In the genomic region with DNA sequence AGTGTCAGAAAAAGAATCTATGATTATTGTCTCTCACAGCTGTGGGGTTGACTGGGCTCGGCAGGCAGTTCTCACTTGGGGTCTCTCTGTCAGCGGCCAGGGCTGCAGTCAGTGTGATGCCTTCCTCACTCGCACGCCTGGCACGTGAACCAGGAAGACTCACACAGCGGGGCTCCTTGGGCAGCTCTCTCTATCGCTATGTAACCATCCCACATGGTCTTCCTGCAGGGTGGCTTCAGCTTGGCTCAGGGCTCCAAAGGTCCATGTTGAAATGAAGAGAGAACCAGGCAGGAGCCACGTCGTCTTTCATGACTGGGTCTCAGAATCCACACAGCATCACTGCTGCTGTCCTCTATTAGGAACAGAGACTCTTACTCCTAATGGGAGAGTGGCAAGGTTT, we compare ENCODE assay signal across 20 cellular contexts. TPM values are rescaled to one million over a fixed set of nuclear protein-coding genes. Genes with fewer than 3 reads are reported as not detected.
DNase-seq lines count a peak whose midpoint lies in the region; ATAC-seq, FAIRE-seq and TF ChIP-seq lines count a peak whose summit lies in the region.
"Had no signal": no experiment of that assay in that cellular context is flagged by ENCODE, and none has a peak within 500 bp of the region (broad histone marks: within the 10 kb centered on the region; RNA-seq: fewer than 3 reads in every experiment).

No MANE protein-coding gene starts in this region.

- H3K4me3 Mint-ChIP-seq in activated T-cell treated with anti-CD3 and anti-CD28 coated beads, Interleukin-2, amount 50 U/mL, for 24 hours, result no peak overlapping the region
- H3K4me3 Mint-ChIP-seq: B cell; CD8-positive, alpha-beta T cell; GM23338 had no signal

- WGBS in HepG2 (ENCODE audit: low lambda C conversion rate), result 78% methylated on average over 9 of the region's 9 CpGs

- TF ChIP-seq EP300 in HepG2 (IDR thresholded peaks at IDR 0.05; ENCODE audit: low read depth in 2 of 2, low read length in 2 of 2), result no peak
- no peak for TF ChIP-seq EP300 in HepG2 (CRISPR knock-in tag; IDR thresholded peaks at IDR 0.05; ENCODE audit: borderline replicate concordance)

- no peak overlapping the region for H3K4me2 ChIP-seq in HepG2 (ENCODE audit: low read depth, low read length)
- H3K4me2 ChIP-seq: GM23338 had no signal

- H3K4me1 Mint-ChIP-seq in activated T-cell treated with anti-CD3 and anti-CD28 coated beads, Interleukin-2, amount 50 U/mL, for 24 hours (ENCODE audit: low read depth), result no peaks in the 10 kb centered on the region
- H3K4me1 Mint-ChIP-seq: B cell, GM23338 had no signal

- TF ChIP-seq POLR2A in HepG2 (IDR thresholded peaks at IDR 0.05; ENCODE audit: insufficient read depth in 1 of 2, low read depth in 2 of 2, low read length in 2 of 2), result no peak

- no peak overlapping the region for H3K4me3 ChIP-seq in HepG2 (replicated peaks in 1 of 3; ENCODE audit: insufficient read depth in 1 of 3, low read depth in 2 of 3, low read length in 3 of 3)
- no peak overlapping the region for H3K4me3 ChIP-seq in left lung
- H3K4me3 ChIP-seq: BLaER1 treated with 17β-estradiol and CSF1 and Interleukin-3, amounts not matched to agents 10 nM and 100 nM; GM23338 had no signal

- no peak overlapping the region for H3K9ac ChIP-seq in HepG2 (ENCODE audit: insufficient read depth, low read depth, low read length)
- H3K9ac ChIP-seq: BLaER1 treated with 17β-estradiol and CSF1 and Interleukin-3, amounts not matched to agents 10 nM and 100 nM had no signal

- H3K9me3 ChIP-seq in HepG2 (ENCODE audit: low read length) (no peaks in the 10 kb centered on the region), left lung (peaks cover 0 to 5% of the 10 kb centered on the region in 2 donors)

- H3K27ac ChIP-seq in HepG2 (ENCODE audit: extremely low read length, insufficient read depth, low read length) (no peak overlapping the region), left lung (no peak overlapping the region)
- H3K27ac ChIP-seq: BLaER1 treated with 17β-estradiol and CSF1 and Interleukin-3, amounts not matched to agents 10 nM and 100 nM; HL-60 had no signal

- no peaks in the 10 kb centered on the region for H3K36me3 Mint-ChIP-seq in activated T-cell treated with anti-CD3 and anti-CD28 coated beads, Interleukin-2, amount 50 U/mL, for 24 hours (ENCODE audit: low read depth)
- H3K36me3 Mint-ChIP-seq: CD8-positive, alpha-beta T cell had no signal

- DNase-seq in G401 (ENCODE audit: low spot score) (peak; percentile 69), cerebellar cortex (ENCODE audit: low spot score) (peak; percentile 60), HepG2 (ENCODE audit: low spot score) (no peak), DMS79 (lab: John Stamatoyannopoulos, UW) (no peak), left lung (no peak)
- DNase-seq in activated T-cell treated with anti-CD3 and anti-CD28 coated beads, Interleukin-2, amount 50 U/mL, for 24 hours, result no peak
- DNase-seq: 8988T; Calu3; CD8-positive, alpha-beta T cell; GDM1; HCEC 1CT; IMR-90 had no signal

- no peak overlapping the region for H3K27ac Mint-ChIP-seq in activated T-cell treated with anti-CD3 and anti-CD28 coated beads, Interleukin-2, amount 50 U/mL, for 24 hours
- H3K27ac Mint-ChIP-seq: B cell; CD8-positive, alpha-beta T cell; GM23338 had no signal

- H3K36me3 ChIP-seq in HepG2 (replicated peaks in 1 of 2; ENCODE audit: control insufficient read depth in 1 of 2, insufficient read depth in 2 of 2, low read length in 2 of 2), result no peaks in the 10 kb centered on the region
- H3K36me3 ChIP-seq in left lung, result no peaks in the 10 kb centered on the region
- H3K36me3 ChIP-seq: BLaER1 treated with 17β-estradiol and CSF1 and Interleukin-3, amounts not matched to agents 10 nM and 100 nM had no signal

- no peak overlapping the region for H2AFZ ChIP-seq in HepG2 (ENCODE audit: low read length)
- H2AFZ ChIP-seq: GM23338 had no signal

- TF ChIP-seq RAD21 in HepG2 (CRISPR knock-in tag; IDR thresholded peaks at IDR 0.05), result no peak

- H4K20me1 ChIP-seq in HepG2 (ENCODE audit: insufficient read depth, low read length), result no peaks in the 10 kb centered on the region
- H4K20me1 ChIP-seq: BLaER1 treated with 17β-estradiol and CSF1 and Interleukin-3, amounts not matched to agents 10 nM and 100 nM had no signal

- POLR2A ChIA-PET in HepG2 (lab: Yijun Ruan, JAX), result no interaction called here

- H3K27me3 ChIP-seq in HepG2 (ENCODE audit: control insufficient read depth in 1 of 2, insufficient read depth in 2 of 2, low read length in 2 of 2) (no peaks in the 10 kb centered on the region), left lung (no peaks in the 10 kb centered on the region)
- H3K27me3 ChIP-seq: BLaER1 treated with 17β-estradiol and CSF1 and Interleukin-3, amounts not matched to agents 10 nM and 100 nM had no signal

- peaks cover 4% of the 10 kb centered on the region for H3K9me3 Mint-ChIP-seq in activated T-cell treated with anti-CD3 and anti-CD28 coated beads, Interleukin-2, amount 50 U/mL, for 24 hours
- H3K9me3 Mint-ChIP-seq: GM23338 had no signal

- H3K27me3 Mint-ChIP-seq in activated T-cell treated with anti-CD3 and anti-CD28 coated beads, Interleukin-2, amount 50 U/mL, for 24 hours, result no peaks in the 10 kb centered on the region
- H3K27me3 Mint-ChIP-seq: B cell had no signal

- in situ Hi-C loops in G401 (cut with HindIII; ENCODE audit: low sequenced_read_pairs), result no loop called here
- in situ Hi-C loops in HepG2 (cut with HindIII; ENCODE audit: extremely low pct_ligation_motif_present, low pct_unique_long_range_greater_than_20kb), result no loop called here

- no TSS peak for BruUV-seq in HepG2 (replicated peaks; lab: Mats Ljungman, UMichigan)

- intact Hi-C loops in HepG2 (cut with micrococcal nuclease; ENCODE audit: unreplicated experiment), result no loop called here
- intact Hi-C loops in left lung (cut with DNase I), result no loop called here

- no peaks in the 10 kb centered on the region for H3K79me2 ChIP-seq in HepG2 (ENCODE audit: insufficient read depth, low read length)

- CTCF ChIA-PET in HepG2 (lab: Yijun Ruan, JAX; ENCODE audit: low intra/inter-chr PET ratio, low total read pairs), result no interaction called here

- TF ChIP-seq CTCF in HepG2 (CRISPR knock-in tag; IDR thresholded peaks at IDR 0.05) (no peak), left lung (IDR thresholded peaks at IDR 0.05) (no peak)

- no peak for FAIRE-seq in HepG2 (lab: Jason Lieb, UNC)
- FAIRE-seq: GM12892, GM18507, H54 had no signal

- ATAC-seq in HepG2 (peak; percentile 43), GM19395 (IDR thresholded peaks at IDR 0.05; ENCODE audit: unreplicated experiment) (no peak), left lung (no peak)
- ATAC-seq: CD8-positive, alpha-beta T cell; GM23338 had no signal

- H3K4me1 ChIP-seq in HepG2 (ENCODE audit: insufficient read depth, low read length) (peaks cover 15% of the 10 kb centered on the region), left lung (peaks cover 0 to 4% of the 10 kb centered on the region in 2 donors)

TF ChIP-seq in HepG2, 621 proteins besides CTCF, POLR2A, EP300 and RAD21 (continues in another document):
- TF ChIP-seq ZNF558 (CRISPR knock-in tag; IDR thresholded peaks at IDR 0.05; ENCODE audit: borderline replicate concordance), result no peak
- no peak for TF ChIP-seq NFIC (IDR thresholded peaks at IDR 0.05; ENCODE audit: low read length)
- TF ChIP-seq GATA4 (IDR thresholded peaks at IDR 0.05; ENCODE audit: borderline replicate concordance, low read depth), result no peak

RNA-seq across cellular contexts. Expression of a gene that starts 30.6 kb away (rescaled TPM):
- total RNA-seq in G401 (2014; rRNA removed; shearing (Covaris generic)), result 2.8 and 3.6 TPM in 2 replicates
- total RNA-seq in HepG2 (2016; rRNA removed; fragmentation: Illumina TruSeq; extraction: Trizol), result 24.4 and 39.6 TPM in 2 replicates
- 7.9 and 8.9 TPM in 2 replicates for total RNA-seq in HepG2 (2016; cell fraction: cytosol; rRNA removed; fragmentation: Illumina TruSeq; extraction: Trizol; ENCODE audit: low read depth)
- total RNA-seq in HepG2 (2016; cell fraction: insoluble cytoplasmic fraction; rRNA removed; fragmentation: Illumina TruSeq; extraction: Trizol), result 19.9 and 39.6 TPM in 2 replicates
- 15.6 and 16.1 TPM in 2 replicates for total RNA-seq in HepG2 (2016; cell fraction: membrane; rRNA removed; fragmentation: Illumina TruSeq; extraction: Trizol)
- 34.0 and 41.6 TPM in 2 replicates for total RNA-seq in HepG2 (2016; cell fraction: nucleus; rRNA removed; fragmentation: Illumina TruSeq; extraction: Trizol)
- 20.8 and 21.0 TPM in 2 replicates for polyA plus RNA-seq in HepG2 (2011; rRNA removed)
- polyA plus RNA-seq in HepG2 (2011; cell fraction: cytosol; rRNA removed), result 19.0 and 19.8 TPM in 2 replicates
- polyA plus RNA-seq in HepG2 (2011; cell fraction: nucleus; rRNA removed), result 14.2 and 15.7 TPM in 2 replicates
- polyA plus RNA-seq in HepG2 (2012), result 19.0 and 28.6 TPM in 2 replicates
- polyA plus RNA-seq in HepG2 (2016; cell fraction: cytosol; fragmentation: Illumina TruSeq; extraction: Trizol; ENCODE audit: low read depth), result 4.5 and 6.0 TPM in 2 replicates
- polyA plus RNA-seq in HepG2 (2016; cell fraction: insoluble cytoplasmic fraction; fragmentation: Illumina TruSeq; extraction: Trizol; ENCODE audit: low read depth), result 16.3 and 20.1 TPM in 2 replicates
- polyA plus RNA-seq in HepG2 (2016; cell fraction: membrane; fragmentation: Illumina TruSeq; extraction: Trizol; ENCODE audit: low read depth), result 11.7 TPM in 2 replicates
- polyA plus RNA-seq in HepG2 (2016; cell fraction: nucleus; fragmentation: Illumina TruSeq; extraction: Trizol; ENCODE audit: insufficient read depth, low read depth), result 47.5 and 51.6 TPM in 2 replicates
- polyA minus RNA-seq in HepG2 (2011; rRNA and poly(A)+ RNA removed; ENCODE audit: low replicate concordance), result 17.8 and 99.3 TPM in 2 replicates
- polyA minus RNA-seq in HepG2 (2011; cell fraction: cytosol; rRNA and poly(A)+ RNA removed), result 42.1 and 43.6 TPM in 2 replicates
- 21.1 and 24.4 TPM in 2 replicates for polyA minus RNA-seq in HepG2 (2011; cell fraction: nucleus; rRNA and poly(A)+ RNA removed)
- 10 to 100 TPM; 16.9 to 21.9 TPM for total RNA-seq in left lung

Comparison
In these comparisons a context has a peak if more than half of its experiments do, and no peak if none do; other contexts are left out.
1. DNase-seq: peak in G401 (single experiment) and cerebellar cortex (single experiment); none in HepG2 (single experiment), activated T-cell treated with anti-CD3 and anti-CD28 coated beads, Interleukin-2, amount 50 U/mL, for 24 hours (single experiment), DMS79 (single experiment) and left lung (0 of 2).